15 cellular contexts compared by ENCODE assay signal in the genomic region with DNA sequence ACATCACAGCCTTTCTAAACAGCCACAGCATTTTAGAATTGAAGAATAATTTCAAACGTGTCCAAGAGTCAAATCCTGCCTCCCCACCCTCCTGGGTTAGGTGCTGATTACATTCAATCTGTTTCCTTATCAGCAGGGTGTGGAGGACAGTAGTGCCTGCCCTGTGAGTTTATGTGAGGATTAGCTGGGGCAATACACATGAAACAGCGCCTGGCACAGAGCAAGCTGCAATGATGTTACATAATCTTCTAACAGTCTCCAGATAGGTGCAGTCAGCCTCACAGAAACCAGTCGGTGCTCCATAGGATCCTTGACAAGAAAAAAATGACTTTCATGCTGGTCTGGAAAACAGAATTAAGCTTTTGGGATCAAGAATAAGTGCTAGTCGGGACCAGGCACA.
DNase-seq lines count a peak whose midpoint lies in the region; ATAC-seq, FAIRE-seq and TF ChIP-seq lines count a peak whose summit lies in the region.
"Had no signal": no experiment of that assay in that cellular context is flagged by ENCODE, and none has a peak within 500 bp of the region (broad histone marks: within the 10 kb centered on the region; RNA-seq: fewer than 3 reads in every experiment).

No MANE protein-coding gene starts in this region.

- TF ChIP-seq CTCF in Caco-2 (IDR thresholded peaks at IDR 0.05; ENCODE audit: insufficient read depth in 1 of 2, low read depth in 1 of 2, low read length in 1 of 2, severe bottlenecking in 1 of 2, unreplicated experiment in 1 of 2): no peak
- TF ChIP-seq CTCF in H1 (IDR thresholded peaks at IDR 0.05; ENCODE audit: control extremely low read depth in 1 of 3, insufficient read depth in 1 of 3, low read depth in 1 of 3, low read length in 3 of 3): no peak

- no peaks in the 10 kb centered on the region for H3K79me1 ChIP-seq in H1 (ENCODE audit: low read depth, low read length)

- H3K14ac ChIP-seq in H1 (ENCODE audit: insufficient read length): no peak overlapping the region

- H4K5ac ChIP-seq in H1 (ENCODE audit: insufficient read length, low read depth, low read length): no peak overlapping the region

- H3K36me3 ChIP-seq in Caco-2 (ENCODE audit: control insufficient read depth, insufficient read depth, low read length) (no peaks in the 10 kb centered on the region; the same call in 1 of the 2 replicates), H1 (ENCODE audit: control insufficient read depth in 2 of 4, insufficient read depth in 4 of 4, low read length in 3 of 4) (no peaks in the 10 kb centered on the region), mucosa of rectum (ENCODE audit: control insufficient read depth in 2 of 2, insufficient read depth in 2 of 2, low read length in 2 of 2) (no peaks in the 10 kb centered on the region)

- no peak for TF ChIP-seq POLR2A in H1 (IDR thresholded peaks at IDR 0.05; ENCODE audit: control extremely low read depth in 1 of 2, low read depth in 2 of 2, low read length in 2 of 2)

- no peak for TF ChIP-seq EP300 in H1 (IDR thresholded peaks at IDR 0.05; ENCODE audit: borderline replicate concordance in 1 of 2, low read depth in 2 of 2, low read length in 2 of 2)

- H3K9me3 ChIP-seq in Caco-2 (no peaks in the 10 kb centered on the region), H1 (ENCODE audit: insufficient read depth in 2 of 2, low read depth in 1 of 2, low read length in 1 of 2) (no peaks in the 10 kb centered on the region), mucosa of rectum (ENCODE audit: control insufficient read depth in 2 of 2, low read length in 2 of 2) (no peaks in the 10 kb centered on the region)

- peaks cover 37% of the 10 kb centered on the region for H3K4me1 ChIP-seq in Caco-2
- no peaks in the 10 kb centered on the region; a peak in 1 of 7 replicates for H3K4me1 ChIP-seq in H1 (replicated peaks in 1 of 4; ENCODE audit: control insufficient read depth in 3 of 4, insufficient read depth in 4 of 4, low read length in 3 of 4)
- H3K4me1 ChIP-seq in mucosa of rectum (ENCODE audit: control insufficient read depth in 2 of 2, insufficient read depth in 2 of 2, low read length in 2 of 2): peaks cover 40 to 47% of the 10 kb centered on the region in 2 donors

- no peak for TF ChIP-seq RAD21 in H1 (IDR thresholded peaks at IDR 0.05 in 1 of 2, conservative IDR thresholded peaks at IDR 0.05 in 1 of 2; ENCODE audit: low read depth in 2 of 2, low read length in 2 of 2)

- no peaks in the 10 kb centered on the region for H3K27me3 Mint-ChIP-seq in Caco-2 (ENCODE audit: insufficient read depth, unreplicated experiment)

- FAIRE-seq in H1 (lab: Jason Lieb, UNC): no peak
- FAIRE-seq: G401.6, GM12892, GM19239, K562, RCC 7860 had no signal

- no peaks in the 10 kb centered on the region for H4K20me1 ChIP-seq in H1 (replicated peaks in 1 of 2; ENCODE audit: control insufficient read depth in 1 of 2, insufficient read depth in 2 of 2, low read length in 2 of 2)

- POLR2A ChIA-PET in Caco-2 (lab: Charles Lee) (no interaction called here), H1 (lab: Charles Lee; ENCODE audit: partially characterized antibody) (interaction anchor here (1.6 kb wide), 1 partner anchor 91 kb away, joined by 4 read pairs; the partner anchor contains the start of gene ITGA6)

- H3K18ac ChIP-seq in H1 (ENCODE audit: extremely low read depth, low read length): no peak overlapping the region

- peaks cover 25% of the 10 kb centered on the region for H3K4me1 Mint-ChIP-seq in Caco-2 (ENCODE audit: low read depth, unreplicated experiment)

- 72% methylated on average over 4 of the region's 4 CpGs; no CpG with 5 or more reads in 1 of the 2 experiments for WGBS in H1 (ENCODE audit: extremely low coverage in 1 of 2, insufficient coverage in 1 of 2, insufficient read length in 1 of 2, insufficient replicate concordance in 2 of 2, low coverage in 1 of 2, low lambda C conversion rate in 2 of 2, missing lambda C conversion rate in 1 of 2), 2 experiments

- H3K9ac ChIP-seq in H1 (replicated peaks in 1 of 4; ENCODE audit: extremely low read depth in 1 of 4, low read depth in 3 of 4, low read length in 3 of 4) (no peak overlapping the region), mucosa of rectum (ENCODE audit: low read depth in 1 of 2, low read length in 2 of 2) (peak overlapping the region; percentile 18 to 41)

- H3K4me2 ChIP-seq in H1 (ENCODE audit: insufficient read depth in 1 of 2, low read depth in 2 of 2, low read length in 2 of 2): no peak overlapping the region

- H2BK15ac ChIP-seq in H1 (ENCODE audit: low read length): no peak overlapping the region

- H3K27me3 ChIP-seq in Caco-2 (replicated peaks; ENCODE audit: control insufficient read depth, insufficient read depth, low read length) (no peaks in the 10 kb centered on the region), H1 (replicated peaks in 1 of 4; ENCODE audit: control insufficient read depth in 3 of 4, extremely low read depth in 1 of 4, insufficient read depth in 3 of 4, low read length in 3 of 4) (no peaks in the 10 kb centered on the region), mucosa of rectum (ENCODE audit: control insufficient read depth in 2 of 2, insufficient read depth in 2 of 2, low read length in 2 of 2) (no peaks in the 10 kb centered on the region)

- no peak overlapping the region for H2BK12ac ChIP-seq in H1 (ENCODE audit: low read depth, low read length)

- intact Hi-C loops in Caco-2 (cut with micrococcal nuclease; ENCODE audit: unreplicated experiment): no loop called here

- BruUV-seq in Caco-2 (replicated peaks; lab: Mats Ljungman, UMichigan): no TSS peak

- H4K8ac ChIP-seq in H1 (ENCODE audit: extremely low read depth, insufficient read depth, low read length): no peak overlapping the region

- H3K36me3 Mint-ChIP-seq in Caco-2 (ENCODE audit: insufficient read depth, unreplicated experiment): peaks cover 6% of the 10 kb centered on the region

- ATAC-seq in GM19397 (IDR thresholded peaks at IDR 0.05; ENCODE audit: unreplicated experiment): no peak
- ATAC-seq: K562 had no signal

- no peak overlapping the region for H3K23ac ChIP-seq in H1 (ENCODE audit: insufficient read length)

- H3K27ac Mint-ChIP-seq in Caco-2 (ENCODE audit: unreplicated experiment): peak overlapping the region; percentile 15

- no peak overlapping the region for H4K91ac ChIP-seq in H1 (replicated peaks; ENCODE audit: insufficient read length, low read length)

- no peak overlapping the region for H2BK120ac ChIP-seq in H1 (replicated peaks; ENCODE audit: low read depth, low read length)

- H3K56ac ChIP-seq in H1 (replicated peaks; ENCODE audit: insufficient read length, low read depth, low read length): no peak overlapping the region

- H3K4me3 Mint-ChIP-seq in Caco-2 (ENCODE audit: unreplicated experiment): no peak overlapping the region

- H3K79me2 ChIP-seq in H1 (ENCODE audit: control insufficient read depth in 1 of 2, insufficient read depth in 2 of 2, low read length in 2 of 2): no peaks in the 10 kb centered on the region

- H3K4ac ChIP-seq in H1 (replicated peaks; ENCODE audit: insufficient read length, low read depth, low read length): no peak overlapping the region

- DNase-seq in Caco-2 (peak in 1 of 2 experiments; percentile 16), LoVo (ENCODE audit: low spot score) (peak; percentile 29), H1 (ENCODE audit: low read depth in 1 of 2, low spot score in 2 of 2) (no peak), kidney glomerular epithelial cell (lab: John Stamatoyannopoulos, UW) (no peak), SIG-M5 (lab: John Stamatoyannopoulos, UW) (no peak)
- DNase-seq: AML-193, Calu3, NCI-H1092 had no signal

- H3K27ac ChIP-seq in H1 (ENCODE audit: low read depth, low read length) (no peak overlapping the region), mucosa of rectum (ENCODE audit: low read depth in 2 of 2, low read length in 2 of 2) (peak overlapping the region; percentile 89 to 93)

- no peak overlapping the region for H2BK20ac ChIP-seq in H1 (ENCODE audit: low read length)

- no peak overlapping the region for H2AK5ac ChIP-seq in H1 (ENCODE audit: low read depth, low read length)

- CTCF ChIA-PET in Caco-2 (lab: Charles Lee): interaction anchor here (0.7 kb wide), 1 partner anchor 57 kb away, joined by 4 read pairs; no protein-coding TSS in a partner anchor
- CTCF ChIA-PET in H1 (lab: Charles Lee; ENCODE audit: partially characterized antibody): interaction anchor here (1.1 to 1.9 kb wide), 2 partner anchors 24 to 126 kb away, joined by 4 to 12 read pairs; no protein-coding TSS in a partner anchor

- no peak overlapping the region for H2BK5ac ChIP-seq in H1 (ENCODE audit: low read depth, low read length)

- 0 out of 2 replicates have a peak overlapping the region, but pooled peaks have one; percentile 59 for H2AFZ ChIP-seq in H1 (ENCODE audit: low read length)

- H3K23me2 ChIP-seq in H1 (ENCODE audit: low read depth, low read length): no peaks in the 10 kb centered on the region

- H3K9me3 Mint-ChIP-seq in Caco-2 (ENCODE audit: unreplicated experiment): no peaks in the 10 kb centered on the region

- H3K4me3 ChIP-seq in Caco-2 (ENCODE audit: low read depth, low read length) (no peak overlapping the region), H1 (ENCODE audit: extremely low read depth in 1 of 4, insufficient read depth in 2 of 4, low read depth in 3 of 4, low read length in 4 of 4) (no peak overlapping the region), mucosa of rectum (ENCODE audit: low read length in 2 of 2) (peak overlapping the region; percentile 20 to 31)
- H3K4me3 ChIP-seq: K562 had no signal

TF ChIP-seq in H1, 55 proteins besides CTCF, POLR2A, EP300 and RAD21:
- TF ChIP-seq ASH2L (IDR thresholded peaks at IDR 0.05; ENCODE audit: low read length) (no peak), MAFK (IDR thresholded peaks at IDR 0.05; ENCODE audit: low read depth, low read length) (no peak), TAF7 (optimal IDR thresholded peaks at IDR 0.05; ENCODE audit: borderline replicate concordance, low read depth, low read length) (no peak), KDM5A (IDR thresholded peaks at IDR 0.05; ENCODE audit: low read length) (no peak), EGR1 (IDR thresholded peaks at IDR 0.05; ENCODE audit: borderline replicate concordance, low read depth, low read length) (no peak), EZH2 (IDR thresholded peaks at IDR 0.05; ENCODE audit: low read depth, low read length, severe bottlenecking) (no peak), CREB1 (IDR thresholded peaks at IDR 0.05) (no peak), POLR2AphosphoS5 (IDR thresholded peaks at IDR 0.05; ENCODE audit: low read depth, low read length) (no peak)
- TF ChIP-seq, protein P1, sequence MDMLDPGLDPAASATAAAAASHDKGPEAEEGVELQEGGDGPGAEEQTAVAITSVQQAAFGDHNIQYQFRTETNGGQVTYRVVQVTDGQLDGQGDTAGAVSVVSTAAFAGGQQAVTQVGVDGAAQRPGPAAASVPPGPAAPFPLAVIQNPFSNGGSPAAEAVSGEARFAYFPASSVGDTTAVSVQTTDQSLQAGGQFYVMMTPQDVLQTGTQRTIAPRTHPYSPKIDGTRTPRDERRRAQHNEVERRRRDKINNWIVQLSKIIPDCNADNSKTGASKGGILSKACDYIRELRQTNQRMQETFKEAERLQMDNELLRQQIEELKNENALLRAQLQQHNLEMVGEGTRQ (IDR thresholded peaks at IDR 0.05; ENCODE audit: low read length): no peak

Comparison
In these comparisons a context has a peak if more than half of its experiments do, and no peak if none do; other contexts are left out.
1. H3K4me3 ChIP-seq: peak in mucosa of rectum (2 of 2); none in Caco-2 (single experiment) and H1 (0 of 4).
2. H3K9ac ChIP-seq: peak in mucosa of rectum (2 of 2); none in H1 (0 of 4).